Comparison of ENCODE assay signal across 30 cellular contexts in the genomic region with DNA sequence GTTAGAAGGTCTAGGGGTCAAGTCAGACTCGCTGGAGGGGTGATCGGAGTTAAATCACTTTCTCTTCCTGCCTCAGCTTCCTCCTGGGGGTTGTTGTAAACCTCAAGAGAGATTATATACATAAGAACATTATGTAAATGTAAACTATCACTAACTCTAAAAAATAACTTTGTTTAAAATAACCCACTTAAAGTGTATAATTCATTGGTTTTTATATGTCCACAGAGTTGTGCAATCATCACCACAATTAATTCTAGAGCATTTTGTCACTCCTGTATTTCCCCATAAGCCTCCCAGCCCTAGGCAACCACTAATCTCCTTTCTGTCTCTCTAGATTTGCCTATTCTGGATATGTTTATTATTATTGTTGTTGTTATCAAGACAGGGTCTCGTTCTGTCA. TPM values are rescaled to one million over a fixed set of nuclear protein-coding genes. Genes with fewer than 3 reads are reported as not detected.
DNase-seq lines count a peak whose midpoint lies in the region; ATAC-seq and TF ChIP-seq lines count a peak whose summit lies in the region.
"Had no signal": no experiment of that assay in that cellular context is flagged by ENCODE, and none has a peak within 500 bp of the region (broad histone marks: within the 10 kb centered on the region; RNA-seq: fewer than 3 reads in every experiment).

No MANE protein-coding gene starts in this region.

- H3K4me1 Mint-ChIP-seq in CD8-positive, alpha-beta memory T cell, result peaks cover 6 to 20% (median 19%) of the 10 kb centered on the region in 3 donors
- H3K4me1 Mint-ChIP-seq in endothelial cell (ENCODE audit: unreplicated experiment), result peaks cover 3% of the 10 kb centered on the region
- H3K4me1 Mint-ChIP-seq: activated naive CD4-positive, alpha-beta T cell treated with anti-CD3 and anti-CD28 coated beads, Interleukin-2, amount 10 ng/mL, durations not matched to agents 7 days and 5 days had no signal

- H3K36me3 ChIP-seq in CD8-positive, alpha-beta memory T cell (ENCODE audit: insufficient read depth, low read length), result peaks cover 18% of the 10 kb centered on the region

- H3K4me3 ChIP-seq in CD8-positive, alpha-beta memory T cell (ENCODE audit: low read length), result no peak overlapping the region
- H3K4me3 ChIP-seq: colonic mucosa, heart left ventricle, sigmoid colon, suprapubic skin had no signal

- no peaks in the 10 kb centered on the region for H3K27me3 ChIP-seq in CD8-positive, alpha-beta memory T cell (ENCODE audit: insufficient read depth, low read length, poor library complexity, severe bottlenecking)
- H3K27me3 ChIP-seq: colonic mucosa, heart left ventricle, sigmoid colon, suprapubic skin had no signal

- TF ChIP-seq CTCF in endothelial cell (IDR thresholded peaks at IDR 0.05; ENCODE audit: unreplicated experiment) (no peak), GM13976 (IDR thresholded peaks at IDR 0.05; ENCODE audit: borderline replicate concordance, control extremely low read depth, extremely low read depth, insufficient read depth, missing control alignments) (no peak)

- no peaks in the 10 kb centered on the region for H3K27me3 Mint-ChIP-seq in CD8-positive, alpha-beta memory T cell
- peaks cover 1% of the 10 kb centered on the region for H3K27me3 Mint-ChIP-seq in endothelial cell (ENCODE audit: unreplicated experiment)
- H3K27me3 Mint-ChIP-seq: activated naive CD4-positive, alpha-beta T cell treated with anti-CD3 and anti-CD28 coated beads, Interleukin-2, amount 10 ng/mL, durations not matched to agents 7 days and 5 days; CD4-positive, CD25-positive, alpha-beta regulatory T cell; T-helper 17 cell had no signal

- no peak overlapping the region for H3K27ac ChIP-seq in CD8-positive, alpha-beta memory T cell (ENCODE audit: low read depth, low read length)
- H3K27ac ChIP-seq: 22Rv1, colonic mucosa, heart left ventricle, parathyroid adenoma, RWPE1, sigmoid colon, suprapubic skin had no signal

- ATAC-seq in GM19452 (IDR thresholded peaks at IDR 0.05; ENCODE audit: unreplicated experiment), result no peak
- ATAC-seq: heart left ventricle, T-helper 17 cell had no signal

- H3K27ac Mint-ChIP-seq in CD8-positive, alpha-beta memory T cell, result peak overlapping the region in 6 of 8 donors; percentile 8 to 92 (median 42)
- no peak overlapping the region for H3K27ac Mint-ChIP-seq in endothelial cell (ENCODE audit: unreplicated experiment)
- H3K27ac Mint-ChIP-seq: activated naive CD4-positive, alpha-beta T cell treated with anti-CD3 and anti-CD28 coated beads, Interleukin-2, amount 10 ng/mL, durations not matched to agents 7 days and 5 days; activated T-helper 1 cell treated with anti-CD3 and anti-CD28 coated beads, Interleukin-12 subunit alpha, Interleukin-12 subunit beta, Interleukin-2, Interleukin-4 antibody, amounts not matched to agents 30 ng/mL and 10 ng/mL and 1 ng/mL, durations not matched to agents 14 hours and 24 hours and 36 hours; T-helper 17 cell had no signal

- peak overlapping the region in 1 of 7 donors; percentile 61 for H3K4me3 Mint-ChIP-seq in CD8-positive, alpha-beta memory T cell
- peak overlapping the region; percentile 31 for H3K4me3 Mint-ChIP-seq in endothelial cell (ENCODE audit: unreplicated experiment)
- H3K4me3 Mint-ChIP-seq: activated naive CD4-positive, alpha-beta T cell treated with anti-CD3 and anti-CD28 coated beads, Interleukin-2, amount 10 ng/mL, durations not matched to agents 7 days and 5 days; activated T-helper 1 cell treated with anti-CD3 and anti-CD28 coated beads, Interleukin-12 subunit alpha, Interleukin-12 subunit beta, Interleukin-2, Interleukin-4 antibody, amounts not matched to agents 30 ng/mL and 10 ng/mL and 1 ng/mL, durations not matched to agents 14 hours and 24 hours and 36 hours; CD4-positive, CD25-positive, alpha-beta regulatory T cell; neural crest cell; T-helper 17 cell had no signal

- H3K36me3 Mint-ChIP-seq in CD8-positive, alpha-beta memory T cell, result peaks cover 9 to 64% (median 17%) of the 10 kb centered on the region in 3 donors
- H3K36me3 Mint-ChIP-seq in endothelial cell (ENCODE audit: low read depth, unreplicated experiment), result peaks cover 37% of the 10 kb centered on the region

- CTCF ChIA-PET in CD8-positive, alpha-beta memory T cell (lab: Charles Lee), result interaction anchor here (1.2 to 1.4 kb wide), 2 partner anchors 8 to 95 kb away, joined by 3 read pairs; no protein-coding TSS in a partner anchor

- in situ Hi-C loops in GM13976 (cut with MboI; ENCODE audit: low sequenced_read_pairs, unreplicated experiment), result loop anchor here (10.0 kb wide), 1 partner anchor 62 kb away; no protein-coding TSS in a partner anchor

- POLR2A ChIA-PET in CD8-positive, alpha-beta memory T cell (lab: Charles Lee), result no interaction called here

- no peaks in the 10 kb centered on the region for H3K4me1 ChIP-seq in CD8-positive, alpha-beta memory T cell (ENCODE audit: insufficient read depth, low read length)
- H3K4me1 ChIP-seq: colonic mucosa, parathyroid adenoma, sigmoid colon, suprapubic skin had no signal

- DNase-seq in SIG-M5 treated with dmso at 0.1 percent for 504 hours (lab: John Stamatoyannopoulos, UW; ENCODE audit: unreplicated experiment), result peak; percentile 8
- no peak for DNase-seq in SIG-M5 (lab: John Stamatoyannopoulos, UW)
- no peak for DNase-seq in CD8-positive, alpha-beta memory T cell
- DNase-seq in NOMO-1 treated with DMSO at 0.1 percent for 48 hours (lab: John Stamatoyannopoulos, UW; ENCODE audit: unreplicated experiment), result peak; percentile 63
- no peak for DNase-seq in endothelial cell (ENCODE audit: low spot score)
- DNase-seq in GM13976 (ENCODE audit: low spot score), result no peak
- DNase-seq in pons (ENCODE audit: low spot score), result no peak
- DNase-seq: activated naive CD4-positive, alpha-beta T cell treated with anti-CD3 and anti-CD28 coated beads, Interleukin-2, amount 10 ng/mL, durations not matched to agents 7 days and 5 days; aorta; CD4-positive, CD25-positive, alpha-beta regulatory T cell; colonic mucosa; effector CD8-positive, alpha-beta T cell; erythroblast; heart left ventricle; NCI-H1105; NCI-H1930; NCI-H526; SK-N-SH; stimulated activated CD4-positive, alpha-beta T cell treated with anti-CD3 and anti-CD28 coated beads, Interleukin-15, amount 100 ng/mL, for 24 hours; stimulated activated naive CD4-positive, alpha-beta T cell; T-helper 17 cell had no signal

- H3K9me3 Mint-ChIP-seq in CD8-positive, alpha-beta memory T cell, result no peaks in the 10 kb centered on the region
- H3K9me3 Mint-ChIP-seq in endothelial cell (ENCODE audit: unreplicated experiment), result no peaks in the 10 kb centered on the region
- H3K9me3 Mint-ChIP-seq: activated naive CD4-positive, alpha-beta T cell treated with anti-CD3 and anti-CD28 coated beads, Interleukin-2, amount 10 ng/mL, durations not matched to agents 7 days and 5 days; activated T-helper 1 cell treated with anti-CD3 and anti-CD28 coated beads, Interleukin-12 subunit alpha, Interleukin-12 subunit beta, Interleukin-2, Interleukin-4 antibody, amounts not matched to agents 30 ng/mL and 10 ng/mL and 1 ng/mL, durations not matched to agents 14 hours and 24 hours and 36 hours; CD4-positive, CD25-positive, alpha-beta regulatory T cell; neural crest cell had no signal

- no peaks in the 10 kb centered on the region for H3K9me3 ChIP-seq in CD8-positive, alpha-beta memory T cell (ENCODE audit: low read length)
- H3K9me3 ChIP-seq: colonic mucosa, heart left ventricle, sigmoid colon, SK-N-SH, suprapubic skin had no signal

RNA-seq across cellular contexts. Expression of a gene that starts 31.3 kb away (rescaled TPM):
- total RNA-seq in CD8-positive, alpha-beta memory T cell, result under 1 TPM; 0.44 to 0.53 TPM
- not detected for polyA plus RNA-seq in CD8-positive, alpha-beta memory T cell
- total RNA-seq in endothelial cell (ENCODE audit: unreplicated experiment), result 4.2 TPM
- total RNA-seq: CD4-positive, CD25-positive, alpha-beta regulatory T cell had no signal
- polyA plus RNA-seq: CD4-positive, CD25-positive, alpha-beta regulatory T cell had no signal

RNA-seq across cellular contexts. Expression of a gene that starts 45.5 kb away (rescaled TPM):
- total RNA-seq in CD8-positive, alpha-beta memory T cell, result 10 to 100 TPM; 32.9 to 35.5 TPM
- polyA plus RNA-seq in CD8-positive, alpha-beta memory T cell, result 28.2 TPM
- 60.8 TPM for total RNA-seq in endothelial cell (ENCODE audit: unreplicated experiment)

RNA-seq across cellular contexts. Expression of a gene that starts 51.2 kb away (rescaled TPM):
- total RNA-seq in CD8-positive, alpha-beta memory T cell, result under 1 TPM; 0.27 to 0.31 TPM
- polyA plus RNA-seq in CD8-positive, alpha-beta memory T cell, result 7.3 TPM
- 25.7 TPM for total RNA-seq in endothelial cell (ENCODE audit: unreplicated experiment)
- total RNA-seq: lung microvascular endothelial cell had no signal

Comparison
In these comparisons a context has a peak if more than half of its experiments do, and no peak if none do; other contexts are left out.
1. DNase-seq: peak in SIG-M5 treated with dmso at 0.1 percent for 504 hours (single experiment) and NOMO-1 treated with DMSO at 0.1 percent for 48 hours (single experiment); none in SIG-M5 (single experiment), CD8-positive, alpha-beta memory T cell (0 of 5), endothelial cell (single experiment), GM13976 (single experiment) and pons (single experiment).
2. RNA of a gene that starts 51.2 kb away (total RNA-seq): 25.7 TPM in endothelial cell (single experiment); 0.27 to 0.31 TPM in CD8-positive, alpha-beta memory T cell; every median in the first group is over 10 times any median in the second.